ENCODE assay signal across 1 cellular context in the genomic region with DNA sequence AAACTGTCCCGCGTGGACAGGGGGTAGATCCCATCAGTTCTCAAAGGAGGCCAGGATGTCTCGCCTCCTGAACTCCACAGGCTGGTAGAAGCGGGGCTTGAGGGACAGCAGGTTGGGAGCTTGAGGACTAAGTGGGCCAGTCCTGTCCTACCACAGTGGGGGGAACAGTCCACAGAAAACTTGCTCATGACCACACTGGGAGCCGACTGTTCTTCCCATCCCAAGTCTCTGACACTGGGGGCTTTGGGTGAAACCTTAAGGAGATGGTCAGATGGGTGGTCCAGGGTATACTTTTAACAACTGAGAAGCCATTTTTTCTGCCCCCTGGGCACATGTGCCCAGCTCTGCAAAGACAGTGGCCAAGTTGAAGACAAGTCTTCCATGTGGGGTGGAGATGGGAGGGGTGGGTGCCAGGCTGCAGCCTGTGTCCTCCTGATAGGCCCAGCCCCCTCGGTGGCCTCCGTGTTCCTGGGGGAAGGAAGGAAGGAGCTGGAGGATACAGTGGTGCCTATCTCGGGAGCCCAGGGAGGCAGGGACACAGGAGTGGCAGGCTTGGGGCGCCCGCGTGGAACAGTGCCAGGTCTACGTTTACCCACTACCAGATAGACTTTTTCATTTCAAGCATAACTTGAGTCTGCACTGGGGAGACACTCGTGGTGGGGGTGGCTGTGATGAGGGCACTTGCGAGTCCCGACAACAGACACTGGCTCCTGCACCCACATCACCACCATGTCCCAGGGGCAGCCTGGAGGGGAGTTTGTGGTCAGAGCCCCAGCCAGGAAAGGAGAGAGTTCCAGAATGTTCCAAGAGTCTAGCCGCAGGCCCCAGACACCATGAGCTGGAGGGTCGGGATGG.
TF ChIP-seq lines count a peak whose summit lies in the region.

No MANE protein-coding gene starts in this region.

TF ChIP-seq in K562, 482 proteins besides CTCF, POLR2A, EP300 and RAD21:
- no peak for TF ChIP-seq CREB1 (IDR thresholded peaks at IDR 0.05)
- TF ChIP-seq CREB1 (CRISPR knock-in tag; IDR thresholded peaks at IDR 0.05), result no peak
- 0 out of 2 replicates have a peak, but pooled peaks have one; percentile 52 for TF ChIP-seq POLR2AphosphoS2 (IDR thresholded peaks at IDR 0.05; ENCODE audit: low read length)
- TF ChIP-seq CHCHD3 (CRISPR knock-in tag; IDR thresholded peaks at IDR 0.05), result no peak
- TF ChIP-seq RUNX1 (IDR thresholded peaks at IDR 0.05; ENCODE audit: low read depth), result no peak
- no peak for TF ChIP-seq ZNF75A (CRISPR knock-in tag; IDR thresholded peaks at IDR 0.05)
- no peak for TF ChIP-seq MECOM (CRISPR knock-in tag; IDR thresholded peaks at IDR 0.05)
- peak; percentile 11; the same call in 1 of the 2 replicates for TF ChIP-seq NFIC (IDR thresholded peaks at IDR 0.05)
